Comparison of ENCODE assay signal across 1 cellular context in the genomic region with DNA sequence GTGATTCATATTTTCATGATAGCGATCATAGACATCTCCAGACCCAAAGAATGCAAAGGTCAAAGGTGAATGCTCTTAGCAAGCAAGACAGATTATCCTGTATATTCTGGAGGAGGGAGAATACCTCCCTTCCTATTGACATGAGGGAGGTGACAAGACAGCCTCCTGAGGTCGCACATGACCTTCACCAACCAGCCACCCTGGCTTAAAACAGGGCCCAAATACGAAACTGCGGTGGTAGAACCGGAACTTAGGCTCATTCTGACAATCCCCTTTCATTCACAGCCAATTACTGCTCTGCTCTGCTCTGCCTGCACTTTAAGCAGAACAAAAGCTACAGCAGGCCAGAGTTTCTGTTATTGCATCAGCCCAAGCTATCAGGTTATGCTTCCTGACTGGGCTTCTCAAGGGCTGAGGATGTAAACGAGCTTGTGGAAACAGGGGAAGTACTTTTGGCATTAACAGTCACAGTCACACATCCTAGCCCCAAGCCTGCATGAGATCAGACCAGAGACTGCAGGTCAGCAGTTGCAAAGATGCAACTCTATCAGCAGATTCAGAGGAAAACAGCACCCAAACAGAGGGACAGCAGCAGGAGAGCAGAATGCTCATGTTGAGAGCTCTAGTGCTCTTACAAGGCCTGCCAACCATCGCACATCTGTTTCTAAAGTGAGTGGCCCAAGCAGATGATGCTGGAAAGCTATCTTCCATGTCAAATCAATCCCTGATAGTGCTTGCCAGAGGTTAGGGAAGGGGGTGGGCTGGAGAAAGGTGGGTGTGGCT.
TF ChIP-seq lines count a peak whose summit lies in the region.

No MANE protein-coding gene starts in this region.

TF ChIP-seq in HepG2, 621 proteins besides CTCF, POLR2A, EP300 and RAD21 (continued from another document and continues in another):
- TF ChIP-seq, protein P1, sequence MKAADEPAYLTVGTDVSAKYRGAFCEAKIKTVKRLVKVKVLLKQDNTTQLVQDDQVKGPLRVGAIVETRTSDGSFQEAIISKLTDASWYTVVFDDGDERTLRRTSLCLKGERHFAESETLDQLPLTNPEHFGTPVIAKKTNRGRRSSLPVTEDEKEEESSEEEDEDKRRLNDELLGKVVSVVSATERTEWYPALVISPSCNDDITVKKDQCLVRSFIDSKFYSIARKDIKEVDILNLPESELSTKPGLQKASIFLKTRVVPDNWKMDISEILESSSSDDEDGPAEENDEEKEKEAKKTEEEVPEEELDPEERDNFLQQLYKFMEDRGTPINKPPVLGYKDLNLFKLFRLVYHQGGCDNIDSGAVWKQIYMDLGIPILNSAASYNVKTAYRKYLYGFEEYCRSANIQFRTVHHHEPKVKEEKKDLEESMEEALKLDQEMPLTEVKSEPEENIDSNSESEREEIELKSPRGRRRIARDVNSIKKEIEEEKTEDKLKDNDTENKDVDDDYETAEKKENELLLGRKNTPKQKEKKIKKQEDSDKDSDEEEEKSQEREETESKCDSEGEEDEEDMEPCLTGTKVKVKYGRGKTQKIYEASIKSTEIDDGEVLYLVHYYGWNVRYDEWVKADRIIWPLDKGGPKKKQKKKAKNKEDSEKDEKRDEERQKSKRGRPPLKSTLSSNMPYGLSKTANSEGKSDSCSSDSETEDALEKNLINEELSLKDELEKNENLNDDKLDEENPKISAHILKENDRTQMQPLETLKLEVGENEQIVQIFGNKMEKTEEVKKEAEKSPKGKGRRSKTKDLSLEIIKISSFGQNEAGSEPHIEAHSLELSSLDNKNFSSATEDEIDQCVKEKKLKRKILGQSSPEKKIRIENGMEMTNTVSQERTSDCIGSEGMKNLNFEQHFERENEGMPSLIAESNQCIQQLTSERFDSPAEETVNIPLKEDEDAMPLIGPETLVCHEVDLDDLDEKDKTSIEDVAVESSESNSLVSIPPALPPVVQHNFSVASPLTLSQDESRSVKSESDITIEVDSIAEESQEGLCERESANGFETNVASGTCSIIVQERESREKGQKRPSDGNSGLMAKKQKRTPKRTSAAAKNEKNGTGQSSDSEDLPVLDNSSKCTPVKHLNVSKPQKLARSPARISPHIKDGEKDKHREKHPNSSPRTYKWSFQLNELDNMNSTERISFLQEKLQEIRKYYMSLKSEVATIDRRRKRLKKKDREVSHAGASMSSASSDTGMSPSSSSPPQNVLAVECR (CRISPR knock-in tag; IDR thresholded peaks at IDR 0.05; ENCODE audit: borderline replicate concordance): peak; percentile 29; the same call in 1 of the 2 replicates
- TF ChIP-seq, protein P2, sequence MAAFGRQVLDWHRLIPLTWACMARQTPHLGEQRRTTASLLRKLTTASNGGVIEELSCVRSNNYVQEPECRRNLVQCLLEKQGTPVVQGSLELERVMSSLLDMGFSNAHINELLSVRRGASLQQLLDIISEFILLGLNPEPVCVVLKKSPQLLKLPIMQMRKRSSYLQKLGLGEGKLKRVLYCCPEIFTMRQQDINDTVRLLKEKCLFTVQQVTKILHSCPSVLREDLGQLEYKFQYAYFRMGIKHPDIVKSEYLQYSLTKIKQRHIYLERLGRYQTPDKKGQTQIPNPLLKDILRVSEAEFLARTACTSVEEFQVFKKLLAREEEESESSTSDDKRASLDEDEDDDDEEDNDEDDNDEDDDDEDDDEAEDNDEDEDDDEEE (CRISPR knock-in tag; IDR thresholded peaks at IDR 0.05): no peak
- TF ChIP-seq, protein P3, sequence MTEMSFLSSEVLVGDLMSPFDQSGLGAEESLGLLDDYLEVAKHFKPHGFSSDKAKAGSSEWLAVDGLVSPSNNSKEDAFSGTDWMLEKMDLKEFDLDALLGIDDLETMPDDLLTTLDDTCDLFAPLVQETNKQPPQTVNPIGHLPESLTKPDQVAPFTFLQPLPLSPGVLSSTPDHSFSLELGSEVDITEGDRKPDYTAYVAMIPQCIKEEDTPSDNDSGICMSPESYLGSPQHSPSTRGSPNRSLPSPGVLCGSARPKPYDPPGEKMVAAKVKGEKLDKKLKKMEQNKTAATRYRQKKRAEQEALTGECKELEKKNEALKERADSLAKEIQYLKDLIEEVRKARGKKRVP (CRISPR knock-in tag; IDR thresholded peaks at IDR 0.05): peak; percentile 79 to 98; a peak in 3 of 4 replicates
- TF ChIP-seq HDAC2 (CRISPR knock-in tag; IDR thresholded peaks at IDR 0.05): 0 out of 2 replicates have a peak, but pooled peaks have one; percentile 13
- no peak for TF ChIP-seq ELF4 (CRISPR knock-in tag; IDR thresholded peaks at IDR 0.05; ENCODE audit: borderline replicate concordance)
- TF ChIP-seq ZNF292 (CRISPR knock-in tag; IDR thresholded peaks at IDR 0.05; ENCODE audit: borderline replicate concordance, low read depth): peak; percentile 57; the same call in 1 of the 2 replicates
- TF ChIP-seq NONO (IDR thresholded peaks at IDR 0.05): no peak
- TF ChIP-seq NONO (CRISPR knock-in tag; conservative IDR thresholded peaks at IDR 0.05): 0 out of 2 replicates have a peak, but pooled peaks have one; percentile 33
- no peak for TF ChIP-seq DNMT1 (CRISPR knock-in tag; IDR thresholded peaks at IDR 0.05)
- peak; percentile 18; the same call in 1 of the 2 replicates for TF ChIP-seq SOX5 (CRISPR knock-in tag; IDR thresholded peaks at IDR 0.05; ENCODE audit: borderline replicate concordance)
- peak; percentile 25; the same call in 1 of the 2 replicates for TF ChIP-seq SAP130 (CRISPR knock-in tag; IDR thresholded peaks at IDR 0.05; ENCODE audit: low read depth)
- peak; percentile 64 for TF ChIP-seq GATAD2A (CRISPR knock-in tag; IDR thresholded peaks at IDR 0.05)
- peak; percentile 6 for TF ChIP-seq TEAD3 (CRISPR knock-in tag; optimal IDR thresholded peaks at IDR 0.05; ENCODE audit: borderline replicate concordance)
- TF ChIP-seq ZSCAN25 (CRISPR knock-in tag; IDR thresholded peaks at IDR 0.05): no peak
- TF ChIP-seq ZNF121 (CRISPR knock-in tag; IDR thresholded peaks at IDR 0.05): 0 out of 2 replicates have a peak, but pooled peaks have one; percentile 32
- no peak for TF ChIP-seq MBD4 (IDR thresholded peaks at IDR 0.05; ENCODE audit: borderline replicate concordance, low read length)
- TF ChIP-seq, protein P4, sequence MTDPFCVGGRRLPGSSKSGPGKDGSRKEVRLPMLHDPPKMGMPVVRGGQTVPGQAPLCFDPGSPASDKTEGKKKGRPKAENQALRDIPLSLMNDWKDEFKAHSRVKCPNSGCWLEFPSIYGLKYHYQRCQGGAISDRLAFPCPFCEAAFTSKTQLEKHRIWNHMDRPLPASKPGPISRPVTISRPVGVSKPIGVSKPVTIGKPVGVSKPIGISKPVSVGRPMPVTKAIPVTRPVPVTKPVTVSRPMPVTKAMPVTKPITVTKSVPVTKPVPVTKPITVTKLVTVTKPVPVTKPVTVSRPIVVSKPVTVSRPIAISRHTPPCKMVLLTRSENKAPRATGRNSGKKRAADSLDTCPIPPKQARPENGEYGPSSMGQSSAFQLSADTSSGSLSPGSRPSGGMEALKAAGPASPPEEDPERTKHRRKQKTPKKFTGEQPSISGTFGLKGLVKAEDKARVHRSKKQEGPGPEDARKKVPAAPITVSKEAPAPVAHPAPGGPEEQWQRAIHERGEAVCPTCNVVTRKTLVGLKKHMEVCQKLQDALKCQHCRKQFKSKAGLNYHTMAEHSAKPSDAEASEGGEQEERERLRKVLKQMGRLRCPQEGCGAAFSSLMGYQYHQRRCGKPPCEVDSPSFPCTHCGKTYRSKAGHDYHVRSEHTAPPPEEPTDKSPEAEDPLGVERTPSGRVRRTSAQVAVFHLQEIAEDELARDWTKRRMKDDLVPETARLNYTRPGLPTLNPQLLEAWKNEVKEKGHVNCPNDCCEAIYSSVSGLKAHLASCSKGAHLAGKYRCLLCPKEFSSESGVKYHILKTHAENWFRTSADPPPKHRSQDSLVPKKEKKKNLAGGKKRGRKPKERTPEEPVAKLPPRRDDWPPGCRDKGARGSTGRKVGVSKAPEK (CRISPR knock-in tag; IDR thresholded peaks at IDR 0.05; ENCODE audit: borderline replicate concordance): no peak
- 0 out of 2 replicates have a peak, but pooled peaks have one; percentile 30 for TF ChIP-seq JUND (CRISPR knock-in tag; IDR thresholded peaks at IDR 0.05)
- 0 out of 2 replicates have a peak, but pooled peaks have one; percentile 14 for TF ChIP-seq HDAC1 (CRISPR knock-in tag; IDR thresholded peaks at IDR 0.05)
- TF ChIP-seq SOX6 (IDR thresholded peaks at IDR 0.05): no peak
- peak; percentile 29; the same call in 1 of the 2 replicates for TF ChIP-seq SOX6 (CRISPR knock-in tag; IDR thresholded peaks at IDR 0.05)
- no peak for TF ChIP-seq RORA (CRISPR knock-in tag; IDR thresholded peaks at IDR 0.05)
- TF ChIP-seq ZBTB7A (CRISPR knock-in tag; IDR thresholded peaks at IDR 0.05): no peak
- 0 out of 2 replicates have a peak, but pooled peaks have one; percentile 29 for TF ChIP-seq ZNF878 (CRISPR knock-in tag; IDR thresholded peaks at IDR 0.05)
- peak; percentile 60 for TF ChIP-seq NR2F6 (IDR thresholded peaks at IDR 0.05)
- peak; percentile 33; the same call in 1 of the 2 replicates for TF ChIP-seq NR2F6 (CRISPR knock-in tag; IDR thresholded peaks at IDR 0.05)
- peak; percentile 41; the same call in 1 of the 2 replicates for TF ChIP-seq POLR2G (IDR thresholded peaks at IDR 0.05; ENCODE audit: low read depth, low read length)
- no peak for TF ChIP-seq TOPORS (CRISPR knock-in tag; IDR thresholded peaks at IDR 0.05)
- TF ChIP-seq, protein P5, sequence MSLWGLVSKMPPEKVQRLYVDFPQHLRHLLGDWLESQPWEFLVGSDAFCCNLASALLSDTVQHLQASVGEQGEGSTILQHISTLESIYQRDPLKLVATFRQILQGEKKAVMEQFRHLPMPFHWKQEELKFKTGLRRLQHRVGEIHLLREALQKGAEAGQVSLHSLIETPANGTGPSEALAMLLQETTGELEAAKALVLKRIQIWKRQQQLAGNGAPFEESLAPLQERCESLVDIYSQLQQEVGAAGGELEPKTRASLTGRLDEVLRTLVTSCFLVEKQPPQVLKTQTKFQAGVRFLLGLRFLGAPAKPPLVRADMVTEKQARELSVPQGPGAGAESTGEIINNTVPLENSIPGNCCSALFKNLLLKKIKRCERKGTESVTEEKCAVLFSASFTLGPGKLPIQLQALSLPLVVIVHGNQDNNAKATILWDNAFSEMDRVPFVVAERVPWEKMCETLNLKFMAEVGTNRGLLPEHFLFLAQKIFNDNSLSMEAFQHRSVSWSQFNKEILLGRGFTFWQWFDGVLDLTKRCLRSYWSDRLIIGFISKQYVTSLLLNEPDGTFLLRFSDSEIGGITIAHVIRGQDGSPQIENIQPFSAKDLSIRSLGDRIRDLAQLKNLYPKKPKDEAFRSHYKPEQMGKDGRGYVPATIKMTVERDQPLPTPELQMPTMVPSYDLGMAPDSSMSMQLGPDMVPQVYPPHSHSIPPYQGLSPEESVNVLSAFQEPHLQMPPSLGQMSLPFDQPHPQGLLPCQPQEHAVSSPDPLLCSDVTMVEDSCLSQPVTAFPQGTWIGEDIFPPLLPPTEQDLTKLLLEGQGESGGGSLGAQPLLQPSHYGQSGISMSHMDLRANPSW (CRISPR knock-in tag; IDR thresholded peaks at IDR 0.05; ENCODE audit: borderline replicate concordance): no peak
- TF ChIP-seq SALL1 (CRISPR knock-in tag; IDR thresholded peaks at IDR 0.05): peak; percentile 37; the same call in 1 of the 2 replicates
- TF ChIP-seq, protein P6, sequence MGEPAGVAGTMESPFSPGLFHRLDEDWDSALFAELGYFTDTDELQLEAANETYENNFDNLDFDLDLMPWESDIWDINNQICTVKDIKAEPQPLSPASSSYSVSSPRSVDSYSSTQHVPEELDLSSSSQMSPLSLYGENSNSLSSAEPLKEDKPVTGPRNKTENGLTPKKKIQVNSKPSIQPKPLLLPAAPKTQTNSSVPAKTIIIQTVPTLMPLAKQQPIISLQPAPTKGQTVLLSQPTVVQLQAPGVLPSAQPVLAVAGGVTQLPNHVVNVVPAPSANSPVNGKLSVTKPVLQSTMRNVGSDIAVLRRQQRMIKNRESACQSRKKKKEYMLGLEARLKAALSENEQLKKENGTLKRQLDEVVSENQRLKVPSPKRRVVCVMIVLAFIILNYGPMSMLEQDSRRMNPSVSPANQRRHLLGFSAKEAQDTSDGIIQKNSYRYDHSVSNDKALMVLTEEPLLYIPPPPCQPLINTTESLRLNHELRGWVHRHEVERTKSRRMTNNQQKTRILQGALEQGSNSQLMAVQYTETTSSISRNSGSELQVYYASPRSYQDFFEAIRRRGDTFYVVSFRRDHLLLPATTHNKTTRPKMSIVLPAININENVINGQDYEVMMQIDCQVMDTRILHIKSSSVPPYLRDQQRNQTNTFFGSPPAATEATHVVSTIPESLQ (CRISPR knock-in tag; conservative IDR thresholded peaks at IDR 0.05): no peak
- TF ChIP-seq, protein P7, sequence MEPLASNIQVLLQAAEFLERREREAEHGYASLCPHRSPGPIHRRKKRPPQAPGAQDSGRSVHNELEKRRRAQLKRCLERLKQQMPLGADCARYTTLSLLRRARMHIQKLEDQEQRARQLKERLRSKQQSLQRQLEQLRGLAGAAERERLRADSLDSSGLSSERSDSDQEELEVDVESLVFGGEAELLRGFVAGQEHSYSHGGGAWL (CRISPR knock-in tag; IDR thresholded peaks at IDR 0.05): no peak
- no peak for TF ChIP-seq NFE2 (CRISPR knock-in tag; IDR thresholded peaks at IDR 0.05)
- TF ChIP-seq, protein P8, sequence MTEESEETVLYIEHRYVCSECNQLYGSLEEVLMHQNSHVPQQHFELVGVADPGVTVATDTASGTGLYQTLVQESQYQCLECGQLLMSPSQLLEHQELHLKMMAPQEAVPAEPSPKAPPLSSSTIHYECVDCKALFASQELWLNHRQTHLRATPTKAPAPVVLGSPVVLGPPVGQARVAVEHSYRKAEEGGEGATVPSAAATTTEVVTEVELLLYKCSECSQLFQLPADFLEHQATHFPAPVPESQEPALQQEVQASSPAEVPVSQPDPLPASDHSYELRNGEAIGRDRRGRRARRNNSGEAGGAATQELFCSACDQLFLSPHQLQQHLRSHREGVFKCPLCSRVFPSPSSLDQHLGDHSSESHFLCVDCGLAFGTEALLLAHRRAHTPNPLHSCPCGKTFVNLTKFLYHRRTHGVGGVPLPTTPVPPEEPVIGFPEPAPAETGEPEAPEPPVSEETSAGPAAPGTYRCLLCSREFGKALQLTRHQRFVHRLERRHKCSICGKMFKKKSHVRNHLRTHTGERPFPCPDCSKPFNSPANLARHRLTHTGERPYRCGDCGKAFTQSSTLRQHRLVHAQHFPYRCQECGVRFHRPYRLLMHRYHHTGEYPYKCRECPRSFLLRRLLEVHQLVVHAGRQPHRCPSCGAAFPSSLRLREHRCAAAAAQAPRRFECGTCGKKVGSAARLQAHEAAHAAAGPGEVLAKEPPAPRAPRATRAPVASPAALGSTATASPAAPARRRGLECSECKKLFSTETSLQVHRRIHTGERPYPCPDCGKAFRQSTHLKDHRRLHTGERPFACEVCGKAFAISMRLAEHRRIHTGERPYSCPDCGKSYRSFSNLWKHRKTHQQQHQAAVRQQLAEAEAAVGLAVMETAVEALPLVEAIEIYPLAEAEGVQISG (CRISPR knock-in tag; IDR thresholded peaks at IDR 0.05): 0 out of 2 replicates have a peak, but pooled peaks have one; percentile 19
- peak; percentile 58; the same call in 1 of the 2 replicates for TF ChIP-seq ETV5 (CRISPR knock-in tag; IDR thresholded peaks at IDR 0.05; ENCODE audit: borderline replicate concordance)
- TF ChIP-seq, protein P9, sequence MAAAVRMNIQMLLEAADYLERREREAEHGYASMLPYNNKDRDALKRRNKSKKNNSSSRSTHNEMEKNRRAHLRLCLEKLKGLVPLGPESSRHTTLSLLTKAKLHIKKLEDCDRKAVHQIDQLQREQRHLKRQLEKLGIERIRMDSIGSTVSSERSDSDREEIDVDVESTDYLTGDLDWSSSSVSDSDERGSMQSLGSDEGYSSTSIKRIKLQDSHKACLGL (CRISPR knock-in tag; IDR thresholded peaks at IDR 0.05): no peak
- peak; percentile 36; the same call in 1 of the 2 replicates for TF ChIP-seq NR2C2 (CRISPR knock-in tag; IDR thresholded peaks at IDR 0.05; ENCODE audit: borderline replicate concordance)
- TF ChIP-seq ZFAT (CRISPR knock-in tag; conservative IDR thresholded peaks at IDR 0.05): peak; percentile 89; the same call in 1 of the 2 replicates
- no peak for TF ChIP-seq NFIB (CRISPR knock-in tag; IDR thresholded peaks at IDR 0.05; ENCODE audit: borderline replicate concordance)
- no peak for TF ChIP-seq FOXA1 (IDR thresholded peaks at IDR 0.05)
- TF ChIP-seq FOXA1 (CRISPR knock-in tag; IDR thresholded peaks at IDR 0.05): 0 out of 2 replicates have a peak, but pooled peaks have one; percentile 14
- 0 out of 2 replicates have a peak, but pooled peaks have one; percentile 34 for TF ChIP-seq GFI1 (CRISPR knock-in tag; IDR thresholded peaks at IDR 0.05; ENCODE audit: borderline replicate concordance)
